Comparison of ENCODE assay signal across 24 cellular contexts in the genomic region with DNA sequence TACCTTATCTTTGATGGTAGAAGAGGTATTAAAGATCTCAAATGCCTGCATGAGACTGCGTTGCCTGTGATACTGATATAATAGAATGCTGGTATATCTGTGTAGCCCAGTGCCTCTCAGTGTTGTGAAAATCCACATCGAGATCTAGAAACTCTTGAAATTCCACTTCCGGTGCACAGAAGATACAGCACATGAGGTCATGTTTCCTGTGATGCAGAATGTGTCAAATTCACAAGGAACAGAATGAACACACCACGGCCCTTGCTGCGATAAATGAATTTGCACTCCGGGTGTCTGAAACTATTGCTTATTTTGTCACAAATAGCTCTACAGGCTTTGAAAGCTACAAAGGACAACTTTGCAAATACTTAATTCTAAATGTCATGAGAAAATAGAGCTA.
DNase-seq lines count a peak whose midpoint lies in the region; ATAC-seq and TF ChIP-seq lines count a peak whose summit lies in the region.
"Had no signal": no experiment of that assay in that cellular context is flagged by ENCODE, and none has a peak within 500 bp of the region (broad histone marks: within the 10 kb centered on the region; RNA-seq: fewer than 3 reads in every experiment).

No MANE protein-coding gene starts in this region.

- no peaks in the 10 kb centered on the region for H3K36me3 Mint-ChIP-seq in natural killer cell
- H3K36me3 Mint-ChIP-seq in effector memory CD8-positive, alpha-beta T cell (ENCODE audit: insufficient read depth), result no peaks in the 10 kb centered on the region
- H3K36me3 Mint-ChIP-seq: CD14-positive monocyte; CD4-positive, alpha-beta memory T cell; CD4-positive, CD25-positive, alpha-beta regulatory T cell; CD8-positive, alpha-beta memory T cell had no signal

- H2AFZ ChIP-seq in MM.1S (ENCODE audit: low read length) (no peak overlapping the region), osteoblast (ENCODE audit: low read length) (no peak overlapping the region)

- H3K27me3 Mint-ChIP-seq in natural killer cell (ENCODE audit: low read depth in 2 of 2), result no peaks in the 10 kb centered on the region
- no peaks in the 10 kb centered on the region for H3K27me3 Mint-ChIP-seq in effector memory CD8-positive, alpha-beta T cell
- H3K27me3 Mint-ChIP-seq: CD4-positive, alpha-beta memory T cell; CD4-positive, CD25-positive, alpha-beta regulatory T cell; CD8-positive, alpha-beta memory T cell had no signal

- H3K4me1 Mint-ChIP-seq in natural killer cell, result peaks cover 0 to 5% of the 10 kb centered on the region in 2 donors
- no peaks in the 10 kb centered on the region for H3K4me1 Mint-ChIP-seq in effector memory CD8-positive, alpha-beta T cell (ENCODE audit: low read depth in 2 of 2)
- H3K4me1 Mint-ChIP-seq: CD14-positive monocyte; CD4-positive, alpha-beta memory T cell; CD4-positive, CD25-positive, alpha-beta regulatory T cell; CD8-positive, alpha-beta memory T cell had no signal

- no peaks in the 10 kb centered on the region for H3K9me2 ChIP-seq in MM.1S (replicated peaks; ENCODE audit: insufficient read depth, low read length)

- peaks cover 15% of the 10 kb centered on the region for H3F3A ChIP-seq in MM.1S (ENCODE audit: insufficient read depth, low read length)

- H3K36me3 ChIP-seq in MM.1S (replicated peaks; ENCODE audit: insufficient read depth, low read length) (no peaks in the 10 kb centered on the region), osteoblast (ENCODE audit: insufficient read depth, low read length) (no peaks in the 10 kb centered on the region)
- H3K36me3 ChIP-seq: BE2C, BLaER1 had no signal

- H3K9me3 ChIP-seq in MM.1S (replicated peaks; ENCODE audit: insufficient read depth, low read length) (no peaks in the 10 kb centered on the region), osteoblast (ENCODE audit: low read depth, low read length) (peaks cover 3% of the 10 kb centered on the region)
- H3K9me3 ChIP-seq: BE2C, BLaER1 had no signal

- H3K4me3 Mint-ChIP-seq in natural killer cell, result peak overlapping the region; percentile 67
- no peak overlapping the region for H3K4me3 Mint-ChIP-seq in effector memory CD8-positive, alpha-beta T cell
- H3K4me3 Mint-ChIP-seq: CD14-positive monocyte; CD4-positive, alpha-beta memory T cell; CD4-positive, CD25-positive, alpha-beta regulatory T cell; CD8-positive, alpha-beta memory T cell had no signal

- peak in 2 of 3 donors; percentile 55 to 61 for ATAC-seq in natural killer cell
- ATAC-seq in GM19455 (IDR thresholded peaks at IDR 0.05; ENCODE audit: unreplicated experiment), result no peak
- no peak for ATAC-seq in activated CD4-positive, CD25-positive, alpha-beta regulatory T cell treated with anti-CD3 and anti-CD28 coated beads, Interleukin-2, amount 50 U/mL, for 24 hours
- no peak for ATAC-seq in effector memory CD8-positive, alpha-beta T cell (replicated peaks)

- DNase-seq in MM.1S (no peak), RPMI8226 (peak; percentile 10), natural killer cell (no peak), osteoblast (ENCODE audit: insufficient read length, low spot score, missing footprints) (peak; percentile 13), EL (no peak)
- DNase-seq in effector memory CD8-positive, alpha-beta T cell, result no peak
- DNase-seq: 8988T; ACHN; BE2C; C1 segment of cervical spinal cord; CD4-positive, alpha-beta memory T cell; CD4-positive, CD25-positive, alpha-beta regulatory T cell; CD8-positive, alpha-beta memory T cell; COR-L47; DMS 273 treated with DMSO at 0.1 percent for 48 hours; DMS153; DMS53; DMS79; DND-41; GF-D8 had no signal

- H3K4me3 ChIP-seq in MM.1S (ENCODE audit: low read length) (no peak overlapping the region), osteoblast (ENCODE audit: insufficient read depth, low read length) (no peak overlapping the region)
- H3K4me3 ChIP-seq: BLaER1 had no signal

- H3K4me1 ChIP-seq in MM.1S (ENCODE audit: low read length) (peaks cover 27% of the 10 kb centered on the region), osteoblast (ENCODE audit: insufficient read depth, low read length) (no peaks in the 10 kb centered on the region)
- H3K4me1 ChIP-seq: BE2C, BLaER1 had no signal

- intact Hi-C loops in natural killer cell (cut with micrococcal nuclease), result no loop called here

- H3K4me2 ChIP-seq in MM.1S (ENCODE audit: low read depth, low read length) (0 out of 2 replicates have a peak overlapping the region, but pooled peaks have one; percentile 47), osteoblast (ENCODE audit: insufficient read depth, low read length) (no peak overlapping the region)
- H3K4me2 ChIP-seq: BLaER1 had no signal

- H3K9ac ChIP-seq in MM.1S (ENCODE audit: low read length), result no peak overlapping the region
- H3K9ac ChIP-seq: BLaER1 had no signal

- peak overlapping the region in 1 of 2 donors; percentile 53 for H3K27ac Mint-ChIP-seq in natural killer cell
- H3K27ac Mint-ChIP-seq in effector memory CD8-positive, alpha-beta T cell, result no peak overlapping the region
- H3K27ac Mint-ChIP-seq: CD14-positive monocyte; CD4-positive, alpha-beta memory T cell; CD4-positive, CD25-positive, alpha-beta regulatory T cell; CD8-positive, alpha-beta memory T cell had no signal

- no peak for TF ChIP-seq CTCF in MM.1S (IDR thresholded peaks at IDR 0.05; ENCODE audit: low read length)
- no peak for TF ChIP-seq CTCF in natural killer cell (IDR thresholded peaks at IDR 0.05)
- no peak for TF ChIP-seq CTCF in osteoblast (IDR thresholded peaks at IDR 0.05; ENCODE audit: extremely low read depth, low read depth, low read length)

- H4K20me1 ChIP-seq in MM.1S (ENCODE audit: insufficient read depth, low read length) (no peaks in the 10 kb centered on the region), osteoblast (ENCODE audit: insufficient read depth, low read length) (no peaks in the 10 kb centered on the region)
- H4K20me1 ChIP-seq: BLaER1 had no signal

- H3K27ac ChIP-seq in MM.1S (ENCODE audit: low read length) (peak overlapping the region; percentile 79; the same call in 1 of the 2 replicates), osteoblast (ENCODE audit: low read depth, low read length) (no peak overlapping the region)
- H3K27ac ChIP-seq: BLaER1 had no signal

- H3K79me2 ChIP-seq in MM.1S (ENCODE audit: low read length) (no peaks in the 10 kb centered on the region), osteoblast (ENCODE audit: insufficient read depth, low read length) (no peaks in the 10 kb centered on the region)

- no peaks in the 10 kb centered on the region for H3K27me3 ChIP-seq in MM.1S (replicated peaks; ENCODE audit: insufficient read depth, low read length)
- H3K27me3 ChIP-seq in osteoblast (ENCODE audit: insufficient read depth, low read length), result no peaks in the 10 kb centered on the region
- H3K27me3 ChIP-seq: BE2C, BLaER1 had no signal

- peaks cover 0 to 2% of the 10 kb centered on the region in 2 donors for H3K9me3 Mint-ChIP-seq in natural killer cell
- no peaks in the 10 kb centered on the region for H3K9me3 Mint-ChIP-seq in effector memory CD8-positive, alpha-beta T cell
- H3K9me3 Mint-ChIP-seq: CD4-positive, alpha-beta memory T cell had no signal

Comparison
In these comparisons a context has a peak if more than half of its experiments do, and no peak if none do; other contexts are left out.
1. DNase-seq: peak in RPMI8226 (single experiment) and osteoblast (single experiment); none in MM.1S (single experiment), natural killer cell (single experiment), EL (single experiment) and effector memory CD8-positive, alpha-beta T cell (0 of 3).
2. ATAC-seq: peak in natural killer cell (2 of 3); none in GM19455 (single experiment), activated CD4-positive, CD25-positive, alpha-beta regulatory T cell treated with anti-CD3 and anti-CD28 coated beads, Interleukin-2, amount 50 U/mL, for 24 hours (0 of 2) and effector memory CD8-positive, alpha-beta T cell (single experiment).